In the genomic region with DNA sequence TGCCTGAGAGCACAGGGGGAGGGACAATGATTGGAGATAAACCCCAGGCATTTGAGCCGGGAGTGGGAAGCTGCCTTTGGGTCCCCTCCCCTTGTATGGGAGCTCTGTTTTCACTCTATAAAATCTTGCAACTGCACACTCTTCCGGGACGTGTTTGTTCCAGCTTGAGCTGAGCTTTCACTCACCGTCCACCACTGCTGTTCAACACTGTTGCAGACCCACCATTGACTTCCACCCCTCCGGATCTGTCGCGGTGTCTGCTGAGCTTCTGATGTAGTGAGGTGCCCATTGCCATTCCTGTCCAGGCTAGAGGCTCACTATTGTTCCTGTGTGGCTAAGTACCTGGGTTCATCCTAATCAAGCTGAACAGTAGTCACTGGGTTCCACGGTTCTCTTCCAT, we compare ENCODE assay signal across 5 cellular contexts.
"Had no signal": no experiment of that assay in that cellular context is flagged by ENCODE, and none has a peak within 500 bp of the region (broad histone marks: within the 10 kb centered on the region; RNA-seq: fewer than 3 reads in every experiment).

No MANE protein-coding gene starts in this region.

- H3K4me1 Mint-ChIP-seq: H9, IgD-negative memory B cell had no signal

- DNase-seq: GOT3, H9, HCEC 1CT, KBM-7 had no signal

- H3K4me3 Mint-ChIP-seq: H9, IgD-negative memory B cell had no signal

- H3K27ac Mint-ChIP-seq: H9 had no signal

- H3K36me3 Mint-ChIP-seq: IgD-negative memory B cell had no signal

- H3K27me3 Mint-ChIP-seq: IgD-negative memory B cell had no signal
